13 cellular contexts compared by ENCODE assay signal in genomic region chr1:11951901-11952300, GRCh38. TPM values are rescaled to one million over a fixed set of nuclear protein-coding genes. Genes with fewer than 3 reads are reported as not detected.
DNase-seq lines count a peak whose midpoint lies in the region; ATAC-seq and TF ChIP-seq lines count a peak whose summit lies in the region.
"Had no signal": no experiment of that assay in that cellular context is flagged by ENCODE, and none has a peak within 500 bp of the region (broad histone marks: within the 10 kb centered on the region; RNA-seq: fewer than 3 reads in every experiment).

No MANE protein-coding gene starts in this region.

- CTCF ChIA-PET in SK-N-SH (lab: Yijun Ruan, JAX), result interaction anchor here (1.0 to 1.8 kb wide), 7 partner anchors 13 to 114 kb away, joined by 3 to 5 read pairs (median 3); partner anchors contain the start of gene MFN2

- TF ChIP-seq RAD21 in SK-N-SH (IDR thresholded peaks at IDR 0.05; ENCODE audit: low read length), result peak; percentile 36

- in situ Hi-C loops in G401 (cut with HindIII; ENCODE audit: low sequenced_read_pairs), result no loop called here
- in situ Hi-C loops in gastrocnemius medialis (cut with MboI; ENCODE audit: low sequenced_read_pairs in 4 of 4), result loop anchor here in 2 of 4 donors (25.0 kb wide), 1 partner anchor 115 kb away; the partner anchor contains the start of gene NPPA (in 2 of the 2)

- peak in 1 of 2 experiments; percentile 89; a peak in 2 of 4 replicates for TF ChIP-seq EP300 in SK-N-SH (IDR thresholded peaks at IDR 0.05; ENCODE audit: borderline replicate concordance in 1 of 2, low read depth in 1 of 2, low read length in 1 of 2)

- no peaks in the 10 kb centered on the region for H4K20me1 ChIP-seq in SK-N-SH (ENCODE audit: insufficient read depth)

- no peak overlapping the region for H3K4me3 ChIP-seq in SK-N-SH (ENCODE audit: low read depth in 2 of 2, low read length in 1 of 2)
- no peak overlapping the region for H3K4me3 ChIP-seq in gastrocnemius medialis
- H3K4me3 ChIP-seq in coronary artery, result no peak overlapping the region

- WGBS in SK-N-SH (ENCODE audit: low lambda C conversion rate), result 80% methylated on average over 2 of the region's 2 CpGs

- no peaks in the 10 kb centered on the region for H3K79me2 ChIP-seq in SK-N-SH (ENCODE audit: insufficient read depth)

- H3K9me3 ChIP-seq in SK-N-SH, result no peaks in the 10 kb centered on the region
- H3K9me3 ChIP-seq in gastrocnemius medialis, result no peaks in the 10 kb centered on the region

- POLR2A ChIA-PET in SK-N-SH (lab: Yijun Ruan, JAX), result interaction anchor here (0.6 to 1.9 kb wide), 4 partner anchors 11 to 50 kb away, joined by 3 to 28 read pairs (median 6); no protein-coding TSS in a partner anchor

- no peak overlapping the region for H3K4me2 ChIP-seq in SK-N-SH

- no peak overlapping the region for H3K9ac ChIP-seq in SK-N-SH

- no peak for TF ChIP-seq POLR2A in gastrocnemius medialis (IDR thresholded peaks at IDR 0.05)

- TF ChIP-seq CTCF in SK-N-SH (IDR thresholded peaks at IDR 0.05) (no peak), gastrocnemius medialis (IDR thresholded peaks at IDR 0.05 in 4 of 5, conservative IDR thresholded peaks at IDR 0.05 in 1 of 5) (no peak), coronary artery (IDR thresholded peaks at IDR 0.05) (no peak)

- H3K4me1 ChIP-seq in SK-N-SH (ENCODE audit: control insufficient read depth in 1 of 2, insufficient read depth in 2 of 2, low read depth in 1 of 2, low read length in 1 of 2), result peaks cover 0 to 8% of the 10 kb centered on the region in 2 experiments; a peak in 1 of 4 replicates
- no peaks in the 10 kb centered on the region for H3K4me1 ChIP-seq in gastrocnemius medialis

- H3K27me3 ChIP-seq in SK-N-SH (ENCODE audit: insufficient read depth) (no peaks in the 10 kb centered on the region), gastrocnemius medialis (no peaks in the 10 kb centered on the region)

- no peaks in the 10 kb centered on the region for H3K9me2 ChIP-seq in SK-N-SH

- peak overlapping the region in 1 of 2 experiments; percentile 81; a peak in 2 of 4 replicates for H3K27ac ChIP-seq in SK-N-SH (ENCODE audit: low read depth in 2 of 2, low read length in 1 of 2)
- H3K27ac ChIP-seq in gastrocnemius medialis, result peak overlapping the region in 3 of 4 donors; percentile 44 to 65 (median 46)
- H3K27ac ChIP-seq in coronary artery, result no peak overlapping the region

- ATAC-seq in gastrocnemius medialis (no peak), GM21717 (IDR thresholded peaks at IDR 0.05; ENCODE audit: unreplicated experiment) (no peak), GM19324 (IDR thresholded peaks at IDR 0.05; ENCODE audit: low FRiP score, unreplicated experiment) (no peak)

- H3K36me3 ChIP-seq in SK-N-SH (replicated peaks in 1 of 2; ENCODE audit: control insufficient read depth in 1 of 2, insufficient read depth in 2 of 2, low read length in 1 of 2), result peaks cover 19 to 24% of the 10 kb centered on the region in 2 experiments
- H3K36me3 ChIP-seq in gastrocnemius medialis, result peaks cover 0 to 18% of the 10 kb centered on the region in 2 donors

- no peak overlapping the region for H2AFZ ChIP-seq in SK-N-SH (ENCODE audit: low read depth)

- H3F3A ChIP-seq in SK-N-SH (replicated peaks; ENCODE audit: insufficient read depth), result no peaks in the 10 kb centered on the region

- intact Hi-C loops in gastrocnemius medialis (cut with DNase I; ENCODE audit: low total_unique reads), result no loop called here

- peak; percentile 98 for DNase-seq in G401 (ENCODE audit: low spot score)
- peak; percentile 86 for DNase-seq in SK-N-SH
- peak; percentile 7 for DNase-seq in medulla oblongata (ENCODE audit: extremely low spot score)
- DNase-seq in gastrocnemius medialis, result no peak
- DNase-seq in activated CD4-positive, CD25-positive, alpha-beta regulatory T cell treated with anti-CD3 and anti-CD28 coated beads, Interleukin-2, amount 50 U/mL, for 72 hours, result no peak
- no peak for DNase-seq in coronary artery (ENCODE audit: low spot score)
- DNase-seq: DMS153, KG1, NCI-H1436 treated with DMSO at 0.1 percent for 48 hours, NCI-H2227 treated with DMSO at 0.1 percent for 48 hours, OCI-M1 had no signal

TF ChIP-seq in SK-N-SH, 30 proteins besides CTCF, POLR2A, EP300 and RAD21 (continues in another document):
- TF ChIP-seq TEAD4 (IDR thresholded peaks at IDR 0.05; ENCODE audit: borderline replicate concordance, insufficient read depth), result no peak
- no peak for TF ChIP-seq SIN3A (IDR thresholded peaks at IDR 0.05; ENCODE audit: borderline replicate concordance, low read depth, low read length)
- TF ChIP-seq FOXM1 (IDR thresholded peaks at IDR 0.05; ENCODE audit: low read depth), result no peak
- TF ChIP-seq JUND (IDR thresholded peaks at IDR 0.05), result no peak
- TF ChIP-seq YY1 (IDR thresholded peaks at IDR 0.05; ENCODE audit: low read depth), result no peak
- TF ChIP-seq EZH2phosphoT487 (IDR thresholded peaks at IDR 0.05; ENCODE audit: borderline replicate concordance, low read depth), result no peak
- no peak for TF ChIP-seq GABPA (IDR thresholded peaks at IDR 0.05; ENCODE audit: low read depth)
- no peak for TF ChIP-seq TAF1 (IDR thresholded peaks at IDR 0.05; ENCODE audit: borderline replicate concordance, low read depth, low read length)
- no peak for TF ChIP-seq REST (IDR thresholded peaks at IDR 0.05; ENCODE audit: low read depth, low read length)
- TF ChIP-seq POLR2AphosphoS5 (IDR thresholded peaks at IDR 0.05; ENCODE audit: low read depth, low read length), result no peak
- TF ChIP-seq NRF1 (IDR thresholded peaks at IDR 0.05; ENCODE audit: low read depth, low read length), result no peak
- TF ChIP-seq SMC3 (IDR thresholded peaks at IDR 0.05; ENCODE audit: low read depth, low read length), result no peak
- no peak for TF ChIP-seq RXRA (IDR thresholded peaks at IDR 0.05; ENCODE audit: borderline replicate concordance, low read depth)
- TF ChIP-seq FOSL2 (IDR thresholded peaks at IDR 0.05; ENCODE audit: borderline replicate concordance, low read depth), result no peak
- no peak for TF ChIP-seq ZBTB33 (IDR thresholded peaks at IDR 0.05; ENCODE audit: borderline replicate concordance, low read depth)
- peak; percentile 77 for TF ChIP-seq RCOR1 (IDR thresholded peaks at IDR 0.05; ENCODE audit: low read length)
- no peak for TF ChIP-seq RFX5 (IDR thresholded peaks at IDR 0.05; ENCODE audit: low read length)
- no peak for TF ChIP-seq ELF1 (IDR thresholded peaks at IDR 0.05)

RNA-seq across cellular contexts. Expression of gene PLOD1, which starts 17.4 kb away (rescaled TPM):
- 103 and 104 TPM in 2 replicates for total RNA-seq in G401 (2014; rRNA removed; shearing (Covaris generic))
- 204 and 257 TPM in 2 replicates for polyA plus RNA-seq in SK-N-SH (2012; rRNA removed)
- 102 and 163 TPM in 2 replicates for polyA plus RNA-seq in SK-N-SH (2012; cell fraction: cytosol; rRNA removed)
- polyA plus RNA-seq in SK-N-SH (2012; cell fraction: nucleus; rRNA removed), result 216 and 265 TPM in 2 replicates
- 10 to 100 TPM; 23.9 to 66.5 (median 54.8) TPM for total RNA-seq in gastrocnemius medialis

RNA-seq across cellular contexts. Expression of gene KIAA2013, which starts 25.7 kb away (rescaled TPM):
- total RNA-seq in G401 (2014; rRNA removed; shearing (Covaris generic)), result 52.6 and 53.7 TPM in 2 replicates
- polyA plus RNA-seq in SK-N-SH (2012; rRNA removed), result 66.1 and 67.9 TPM in 2 replicates
- 33.3 and 49.7 TPM in 2 replicates for polyA plus RNA-seq in SK-N-SH (2012; cell fraction: cytosol; rRNA removed)
- 44.1 and 55.1 TPM in 2 replicates for polyA plus RNA-seq in SK-N-SH (2012; cell fraction: nucleus; rRNA removed)
- 100 to 1,000 TPM in 1 of 4 donors, 10 to 100 TPM in 3; 71.0 to 126 (median 85.1) TPM for total RNA-seq in gastrocnemius medialis

RNA-seq across cellular contexts. Expression of gene MFN2, which starts 28.3 kb away (rescaled TPM):
- 23.4 and 37.0 TPM in 2 replicates for total RNA-seq in G401 (2014; rRNA removed; shearing (Covaris generic))
- polyA plus RNA-seq in SK-N-SH (2012; rRNA removed), result 43.2 and 46.1 TPM in 2 replicates
- polyA plus RNA-seq in SK-N-SH (2012; cell fraction: cytosol; rRNA removed), result 31.0 and 37.2 TPM in 2 replicates
- 56.3 and 62.9 TPM in 2 replicates for polyA plus RNA-seq in SK-N-SH (2012; cell fraction: nucleus; rRNA removed)
- total RNA-seq in gastrocnemius medialis, result 100 to 1,000 TPM; 176 to 282 (median 217) TPM

Comparison
In these comparisons a context has a peak if more than half of its experiments do, and no peak if none do; other contexts are left out.
1. DNase-seq: peak in G401 (single experiment), SK-N-SH (single experiment) and medulla oblongata (single experiment); none in gastrocnemius medialis (0 of 2), activated CD4-positive, CD25-positive, alpha-beta regulatory T cell treated with anti-CD3 and anti-CD28 coated beads, Interleukin-2, amount 50 U/mL, for 72 hours (single experiment) and coronary artery (single experiment).
2. H3K27ac ChIP-seq: peak in gastrocnemius medialis (3 of 4); none in coronary artery (0 of 2).